ENCODE assay signal across 20 cellular contexts in the genomic region with DNA sequence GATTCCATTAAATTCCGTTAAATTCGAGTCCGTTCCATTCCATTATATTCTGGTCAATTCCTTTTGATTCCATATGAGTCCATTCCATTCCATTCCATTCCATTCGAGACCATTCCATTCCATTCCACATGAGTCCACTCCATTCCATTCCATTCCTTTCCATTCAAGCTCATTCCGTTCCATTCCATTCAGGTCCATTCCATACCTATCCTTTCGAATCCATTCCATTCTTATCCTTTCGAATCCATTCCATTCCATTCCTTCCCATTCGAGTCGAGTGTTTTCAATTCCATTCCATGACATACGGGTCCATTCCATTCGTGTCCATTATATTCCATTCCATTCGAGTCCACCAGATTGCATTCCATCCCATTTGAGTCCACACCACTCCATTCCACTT.
"Had no signal": no experiment of that assay in that cellular context is flagged by ENCODE, and none has a peak within 500 bp of the region (broad histone marks: within the 10 kb centered on the region; RNA-seq: fewer than 3 reads in every experiment).

No MANE protein-coding gene starts in this region.

- DNase-seq: MG63, NCI-H1092, NCI-H1105 treated with DMSO at 0.1 percent for 48 hours, NCI-H1417 treated with DMSO at 0.1 percent for 48 hours, NCI-H146, NCI-H1694 treated with DMSO at 0.1 percent for 48 hours, NCI-H1930, NCI-H2081, NCI-H2107, NCI-H2227 treated with DMSO at 0.1 percent for 48 hours, NCI-H524, NCI-H69, NCI-H774, Right ventricle myocardium superior, RPMI8226, SIG-M5 had no signal

- H3K27me3 ChIP-seq: MG63, SJSA1 had no signal

- H3K27ac ChIP-seq: SJSA1, SK-N-MC had no signal

- H3K4me3 ChIP-seq: K562, MG63, SJSA1, SK-N-MC had no signal

- FAIRE-seq: K562, RCC 7860 had no signal

- H3K36me3 ChIP-seq: MG63, SJSA1 had no signal

- ATAC-seq: K562 had no signal

- H3K4me1 ChIP-seq: SJSA1 had no signal
